In the genomic region with DNA sequence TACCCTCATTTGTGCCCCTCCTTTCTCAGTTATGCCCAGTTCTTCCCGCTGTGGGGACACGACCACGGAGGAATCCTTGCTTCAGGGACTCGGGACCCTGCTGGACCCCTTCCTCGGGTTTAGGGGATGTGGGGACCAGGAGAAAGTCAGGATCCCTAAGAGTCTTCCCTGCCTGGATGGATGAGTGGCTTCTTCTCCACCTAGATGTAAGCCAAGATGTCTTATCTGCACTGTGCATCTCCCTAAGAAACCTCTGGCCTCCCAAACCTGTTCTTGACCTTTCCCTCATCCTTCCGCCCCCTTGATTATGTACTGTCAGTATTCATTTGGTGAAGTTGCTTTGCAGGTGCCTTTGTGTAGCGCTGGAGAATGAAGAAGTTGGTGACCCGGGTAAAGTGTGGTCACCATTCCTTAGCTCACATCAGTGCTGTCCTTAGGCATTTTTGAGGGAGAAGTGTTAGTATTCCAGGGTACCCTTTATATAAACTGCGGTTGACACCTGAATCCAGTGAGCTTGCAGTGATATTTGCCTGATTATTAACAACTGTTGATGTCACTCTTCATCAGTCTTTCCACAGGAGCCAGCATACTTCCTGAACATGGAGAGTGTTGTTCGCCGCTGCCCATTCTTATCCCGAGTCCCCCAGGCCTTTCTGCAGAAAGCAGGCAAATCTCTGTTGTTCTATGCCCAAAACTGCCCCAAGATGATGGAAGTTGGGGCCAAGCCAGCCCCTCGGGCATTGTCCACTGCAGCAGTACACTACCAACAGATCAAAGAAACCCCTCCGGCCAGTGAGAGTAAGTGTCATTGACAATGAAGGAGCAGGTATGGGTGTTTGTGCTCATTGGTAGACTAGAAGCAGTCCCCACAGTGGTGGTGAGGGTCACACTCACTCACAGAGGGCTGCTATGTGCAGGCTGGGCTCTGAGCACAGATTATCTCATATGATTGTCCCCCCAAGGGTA, we compare ENCODE assay signal across 6 cellular contexts. TPM values are rescaled to one million over a fixed set of nuclear protein-coding genes. Genes with fewer than 3 reads are reported as not detected.
A peak's percentile ranks its signal among the peaks of the same experiment; 100 is the strongest.
DNase-seq lines count a peak whose midpoint lies in the region; ATAC-seq and TF ChIP-seq lines count a peak whose summit lies in the region.

No MANE protein-coding gene starts in this region.

- H3K9ac ChIP-seq in SK-N-SH: peak overlapping the region; percentile 81

- peaks cover 30 to 36% of the 10 kb centered on the region in 2 experiments for H3K36me3 ChIP-seq in SK-N-SH (replicated peaks in 1 of 2; ENCODE audit: control insufficient read depth in 1 of 2, insufficient read depth in 2 of 2, low read length in 1 of 2)

- no peak for TF ChIP-seq RAD21 in SK-N-SH (IDR thresholded peaks at IDR 0.05; ENCODE audit: low read length)

- H3K27me3 ChIP-seq in AG04450 (ENCODE audit: control insufficient read depth, insufficient read depth, low read length) (no peaks in the 10 kb centered on the region), SK-N-SH (ENCODE audit: insufficient read depth) (no peaks in the 10 kb centered on the region)

- H3K9me3 ChIP-seq in AG04450 (ENCODE audit: control insufficient read depth, insufficient read depth, low read length) (no peaks in the 10 kb centered on the region), SK-N-SH (no peaks in the 10 kb centered on the region)

- POLR2A ChIA-PET in AG04450 (lab: Yijun Ruan, JAX) (interaction anchor here (1.6 kb wide), 1 partner anchor 44 kb away, joined by 4 read pairs; the partner anchor contains the start of gene POC1A), SK-N-SH (lab: Yijun Ruan, JAX) (no interaction called here)

- ATAC-seq in GM18868 (IDR thresholded peaks at IDR 0.05; ENCODE audit: unreplicated experiment): no peak

- H3K27ac ChIP-seq in AG04450 (ENCODE audit: low read depth, low read length): peak overlapping the region; percentile 21
- H3K27ac ChIP-seq in SK-N-SH (ENCODE audit: low read depth in 2 of 2, low read length in 1 of 2): peak overlapping the region in 1 of 2 experiments; percentile 72; a peak in 1 of 4 replicates

- TF ChIP-seq EP300 in SK-N-SH (IDR thresholded peaks at IDR 0.05; ENCODE audit: borderline replicate concordance in 1 of 2, low read depth in 1 of 2, low read length in 1 of 2): no peak

- H3F3A ChIP-seq in SK-N-SH (replicated peaks; ENCODE audit: insufficient read depth): peaks cover 5% of the 10 kb centered on the region

- DNase-seq in AG04450 (ENCODE audit: low read depth, low spot score) (no peak), SK-N-SH (no peak), islet precursor cell (peak; percentile 43), NCI-H82 (lab: John Stamatoyannopoulos, UW) (no peak), mesenteric fat pad (ENCODE audit: low spot score) (no peak)

- CTCF ChIA-PET in AG04450 (lab: Charles Lee) (interaction anchor here (1.3 kb wide), 1 partner anchor 21 kb away, joined by 7 read pairs; no protein-coding TSS in a partner anchor), SK-N-SH (lab: Yijun Ruan, JAX) (interaction anchor here (1.0 kb wide), 1 partner anchor 16 kb away, joined by 3 read pairs; no protein-coding TSS in a partner anchor)

- peak overlapping the region; percentile 95; the same call in 1 of the 2 replicates for H2AFZ ChIP-seq in SK-N-SH (ENCODE audit: low read depth)

- H3K4me1 ChIP-seq in SK-N-SH (ENCODE audit: control insufficient read depth in 1 of 2, insufficient read depth in 2 of 2, low read depth in 1 of 2, low read length in 1 of 2): peaks cover 7 to 18% of the 10 kb centered on the region in 2 experiments; a peak in 3 of 4 replicates

- 53% methylated on average over 14 of the region's 14 CpGs for WGBS in SK-N-SH (ENCODE audit: low lambda C conversion rate)

- no peaks in the 10 kb centered on the region for H3K9me2 ChIP-seq in SK-N-SH

- H3K4me3 ChIP-seq in AG04450 (ENCODE audit: low read depth, low read length) (peak overlapping the region; percentile 90), SK-N-SH (ENCODE audit: low read depth in 2 of 2, low read length in 1 of 2) (peak overlapping the region; percentile 87 to 98)

- H3K4me2 ChIP-seq in SK-N-SH: peak overlapping the region; percentile 97

- TF ChIP-seq CTCF in AG04450 (IDR thresholded peaks at IDR 0.05; ENCODE audit: low read depth, low read length) (no peak), SK-N-SH (IDR thresholded peaks at IDR 0.05) (no peak)

- peaks cover 33% of the 10 kb centered on the region for H3K79me2 ChIP-seq in SK-N-SH (ENCODE audit: insufficient read depth)

- H4K20me1 ChIP-seq in SK-N-SH (ENCODE audit: insufficient read depth): no peaks in the 10 kb centered on the region

TF ChIP-seq in SK-N-SH, 30 proteins besides CTCF, POLR2A, EP300 and RAD21:
- no peak for TF ChIP-seq FOXM1 (IDR thresholded peaks at IDR 0.05; ENCODE audit: low read depth)
- 0 out of 2 replicates have a peak, but pooled peaks have one; percentile 15 for TF ChIP-seq GATA2 (CRISPR knock-in tag; IDR thresholded peaks at IDR 0.05)

RNA-seq across cellular contexts. Expression of gene ALAS1, which starts 1.0 kb away (rescaled TPM):
- polyA plus RNA-seq in AG04450 (2011; rRNA removed) (61.4 and 61.7 TPM in 2 replicates), SK-N-SH (2012; rRNA removed) (42.4 and 47.9 TPM in 2 replicates)
- 63.9 and 85.0 TPM in 2 replicates for polyA minus RNA-seq in AG04450 (2011; rRNA and poly(A)+ RNA removed)
- 25.8 and 35.6 TPM in 2 replicates for polyA plus RNA-seq in SK-N-SH (2012; cell fraction: cytosol; rRNA removed)
- 43.9 and 67.3 TPM in 2 replicates for polyA plus RNA-seq in SK-N-SH (2012; cell fraction: nucleus; rRNA removed)
- total RNA-seq in mesenteric fat pad: 134 TPM

RNA-seq across cellular contexts. Expression of gene TLR9, which starts 26.5 kb away (rescaled TPM):
- polyA plus RNA-seq in AG04450 (2011; rRNA removed) (0.02 and 0.05 TPM in 2 replicates), SK-N-SH (2012; rRNA removed) (0.12 TPM in 1 of 2 replicates, not detected in the other)
- not detected in 2 replicates for polyA minus RNA-seq in AG04450 (2011; rRNA and poly(A)+ RNA removed)
- polyA plus RNA-seq in SK-N-SH (2012; cell fraction: cytosol; rRNA removed): not detected in 2 replicates
- polyA plus RNA-seq in SK-N-SH (2012; cell fraction: nucleus; rRNA removed): 0.31 and 0.38 TPM in 2 replicates
- 0.19 TPM for total RNA-seq in mesenteric fat pad

RNA-seq across cellular contexts. Expression of gene TWF2, which starts 40.0 kb away (rescaled TPM):
- 96.6 and 128 TPM in 2 replicates for polyA plus RNA-seq in AG04450 (2011; rRNA removed)
- polyA minus RNA-seq in AG04450 (2011; rRNA and poly(A)+ RNA removed): 61.0 and 91.5 TPM in 2 replicates
- 157 and 188 TPM in 2 replicates for polyA plus RNA-seq in SK-N-SH (2012; rRNA removed)
- polyA plus RNA-seq in SK-N-SH (2012; cell fraction: cytosol; rRNA removed): 81.6 and 132 TPM in 2 replicates
- 125 and 150 TPM in 2 replicates for polyA plus RNA-seq in SK-N-SH (2012; cell fraction: nucleus; rRNA removed)
- 52.4 TPM for total RNA-seq in mesenteric fat pad

RNA-seq across cellular contexts. Expression of gene POC1A, which starts 44.7 kb away (rescaled TPM):
- polyA plus RNA-seq in AG04450 (2011; rRNA removed) (4.1 and 4.5 TPM in 2 replicates), SK-N-SH (2012; rRNA removed) (9.6 and 11.7 TPM in 2 replicates)
- 8.4 and 11.6 TPM in 2 replicates for polyA minus RNA-seq in AG04450 (2011; rRNA and poly(A)+ RNA removed)
- polyA plus RNA-seq in SK-N-SH (2012; cell fraction: cytosol; rRNA removed): 5.8 and 9.1 TPM in 2 replicates
- polyA plus RNA-seq in SK-N-SH (2012; cell fraction: nucleus; rRNA removed): 7.7 and 9.6 TPM in 2 replicates
- 2.8 TPM for total RNA-seq in mesenteric fat pad

RNA-seq across cellular contexts. Expression of gene PPM1M, which starts 46.6 kb away (rescaled TPM):
- polyA plus RNA-seq in AG04450 (2011; rRNA removed) (29.2 and 34.4 TPM in 2 replicates), SK-N-SH (2012; rRNA removed) (19.2 and 23.9 TPM in 2 replicates)
- polyA minus RNA-seq in AG04450 (2011; rRNA and poly(A)+ RNA removed): 26.5 and 33.5 TPM in 2 replicates
- polyA plus RNA-seq in SK-N-SH (2012; cell fraction: cytosol; rRNA removed): 11.7 and 15.6 TPM in 2 replicates
- 56.2 and 60.9 TPM in 2 replicates for polyA plus RNA-seq in SK-N-SH (2012; cell fraction: nucleus; rRNA removed)
- total RNA-seq in mesenteric fat pad: 26.8 TPM
